ENCODE assay signal across 20 cellular contexts in genomic region chr14:39566795-39567194, GRCh38.
DNase-seq lines count a peak whose midpoint lies in the region; ATAC-seq, FAIRE-seq and TF ChIP-seq lines count a peak whose summit lies in the region.
"Had no signal": no experiment of that assay in that cellular context is flagged by ENCODE, and none has a peak within 500 bp of the region (broad histone marks: within the 10 kb centered on the region; RNA-seq: fewer than 3 reads in every experiment).

No MANE protein-coding gene starts in this region.

- H3K27me3 ChIP-seq in HepG2 (ENCODE audit: control insufficient read depth in 1 of 2, insufficient read depth in 2 of 2, low read length in 2 of 2), result no peaks in the 10 kb centered on the region
- no peaks in the 10 kb centered on the region for H3K27me3 ChIP-seq in right lobe of liver
- H3K27me3 ChIP-seq in suprapubic skin, result no peaks in the 10 kb centered on the region
- H3K27me3 ChIP-seq: BLaER1 treated with 17β-estradiol and CSF1 and Interleukin-3, amounts not matched to agents 10 nM and 100 nM had no signal

- H3K79me2 ChIP-seq in HepG2 (ENCODE audit: insufficient read depth, low read length), result no peaks in the 10 kb centered on the region

- in situ Hi-C loops in HepG2 (cut with HindIII; ENCODE audit: extremely low pct_ligation_motif_present, low pct_unique_long_range_greater_than_20kb), result no loop called here

- DNase-seq in HepG2 (ENCODE audit: low spot score), result no peak
- no peak for DNase-seq in right lobe of liver
- DNase-seq in kidney, result no peak
- no peak for DNase-seq in suprapubic skin (ENCODE audit: low spot score in 2 of 2)
- DNase-seq: AML-193; Caco-2; Calu3; CD4-positive, alpha-beta T cell; CD8-positive, alpha-beta T cell; DMS79 treated with DMSO at 0.1 percent for 48 hours; GF-D8 had no signal

- TF ChIP-seq EP300 in HepG2 (IDR thresholded peaks at IDR 0.05; ENCODE audit: low read depth in 2 of 2, low read length in 2 of 2) (no peak), HepG2 (CRISPR knock-in tag; IDR thresholded peaks at IDR 0.05; ENCODE audit: borderline replicate concordance) (no peak), suprapubic skin (IDR thresholded peaks at IDR 0.05) (no peak)

- no peak for TF ChIP-seq CTCF in HepG2 (CRISPR knock-in tag; IDR thresholded peaks at IDR 0.05)
- TF ChIP-seq CTCF in right lobe of liver (IDR thresholded peaks at IDR 0.05), result no peak
- no peak for TF ChIP-seq CTCF in kidney (IDR thresholded peaks at IDR 0.05; ENCODE audit: borderline replicate concordance, extremely low read depth, insufficient read depth)
- no peak for TF ChIP-seq CTCF in suprapubic skin (IDR thresholded peaks at IDR 0.05)

- FAIRE-seq in HepG2 (lab: Jason Lieb, UNC) (no peak), kidney (lab: Jason Lieb, UNC) (peak; percentile 84)
- FAIRE-seq: A549, D721Med, G401.6, GM12891, GM19239 had no signal

- CTCF ChIA-PET in HepG2 (lab: Yijun Ruan, JAX; ENCODE audit: low intra/inter-chr PET ratio, low total read pairs), result no interaction called here

- 22% methylated on average over 2 of the region's 2 CpGs for WGBS in HepG2 (ENCODE audit: low lambda C conversion rate)
- 58% methylated on average over 2 of the region's 2 CpGs for WGBS in right lobe of liver (ENCODE audit: insufficient coverage, low coverage, low lambda C conversion rate, missing lambda C conversion rate)
- WGBS in suprapubic skin, result 80% methylated on average over 2 of the region's 2 CpGs

- intact Hi-C loops in HepG2 (cut with micrococcal nuclease; ENCODE audit: unreplicated experiment) (no loop called here), right lobe of liver (cut with DNase I) (no loop called here), kidney (cut with DNase I) (no loop called here)

- BruUV-seq in HepG2 (replicated peaks; lab: Mats Ljungman, UMichigan), result no TSS peak

- H3K4me3 ChIP-seq in HepG2 (replicated peaks in 1 of 3; ENCODE audit: insufficient read depth in 1 of 3, low read depth in 2 of 3, low read length in 3 of 3) (no peak overlapping the region), right lobe of liver (no peak overlapping the region), kidney (ENCODE audit: low read length in 2 of 2) (no peak overlapping the region), suprapubic skin (no peak overlapping the region)
- H3K4me3 ChIP-seq: A549; BLaER1 treated with 17β-estradiol and CSF1 and Interleukin-3, amounts not matched to agents 10 nM and 100 nM had no signal

- POLR2A ChIA-PET in HepG2 (lab: Yijun Ruan, JAX), result no interaction called here

- H3K4me1 ChIP-seq in HepG2 (ENCODE audit: insufficient read depth, low read length), result no peaks in the 10 kb centered on the region
- no peaks in the 10 kb centered on the region for H3K4me1 ChIP-seq in right lobe of liver
- no peaks in the 10 kb centered on the region for H3K4me1 ChIP-seq in kidney (ENCODE audit: control insufficient read depth in 1 of 2, insufficient read depth in 1 of 2, low read depth in 1 of 2, low read length in 2 of 2)
- no peaks in the 10 kb centered on the region for H3K4me1 ChIP-seq in suprapubic skin
- H3K4me1 ChIP-seq: A549; BLaER1 treated with 17β-estradiol and CSF1 and Interleukin-3, amounts not matched to agents 10 nM and 100 nM; Caco-2 had no signal

- no peaks in the 10 kb centered on the region for H4K20me1 ChIP-seq in HepG2 (ENCODE audit: insufficient read depth, low read length)
- H4K20me1 ChIP-seq: BLaER1 treated with 17β-estradiol and CSF1 and Interleukin-3, amounts not matched to agents 10 nM and 100 nM had no signal

- TF ChIP-seq POLR2A in HepG2 (IDR thresholded peaks at IDR 0.05; ENCODE audit: insufficient read depth in 1 of 2, low read depth in 2 of 2, low read length in 2 of 2) (no peak), right lobe of liver (IDR thresholded peaks at IDR 0.05) (no peak), suprapubic skin (IDR thresholded peaks at IDR 0.05) (no peak)

- TF ChIP-seq RAD21 in HepG2 (CRISPR knock-in tag; IDR thresholded peaks at IDR 0.05), result no peak

- no peak overlapping the region for H3K4me2 ChIP-seq in HepG2 (ENCODE audit: low read depth, low read length)
- H3K4me2 ChIP-seq: A549; BLaER1 treated with 17β-estradiol and CSF1 and Interleukin-3, amounts not matched to agents 10 nM and 100 nM had no signal

- H3K27ac ChIP-seq in HepG2 (ENCODE audit: extremely low read length, insufficient read depth, low read length) (no peak overlapping the region), right lobe of liver (no peak overlapping the region), kidney (ENCODE audit: low read depth in 2 of 2, low read length in 2 of 2) (no peak overlapping the region), suprapubic skin (no peak overlapping the region)
- H3K27ac ChIP-seq: 22Rv1; A549; BLaER1 treated with 17β-estradiol and CSF1 and Interleukin-3, amounts not matched to agents 10 nM and 100 nM; C4-2B had no signal

- H3K36me3 ChIP-seq in HepG2 (replicated peaks in 1 of 2; ENCODE audit: control insufficient read depth in 1 of 2, insufficient read depth in 2 of 2, low read length in 2 of 2) (no peaks in the 10 kb centered on the region), right lobe of liver (no peaks in the 10 kb centered on the region), kidney (ENCODE audit: control insufficient read depth in 1 of 2, insufficient read depth in 2 of 2, low read length in 2 of 2) (no peaks in the 10 kb centered on the region), suprapubic skin (no peaks in the 10 kb centered on the region)
- H3K36me3 ChIP-seq: BLaER1 treated with 17β-estradiol and CSF1 and Interleukin-3, amounts not matched to agents 10 nM and 100 nM had no signal

- ATAC-seq in HepG2 (no peak), right lobe of liver (no peak), GM21423 (IDR thresholded peaks at IDR 0.05; ENCODE audit: unreplicated experiment) (no peak)
- ATAC-seq: A549; CD8-positive, alpha-beta T cell had no signal

- H3K9me3 ChIP-seq in HepG2 (ENCODE audit: low read length), result no peaks in the 10 kb centered on the region
- no peaks in the 10 kb centered on the region for H3K9me3 ChIP-seq in right lobe of liver
- H3K9me3 ChIP-seq in kidney (ENCODE audit: control insufficient read depth in 1 of 2, low read length in 2 of 2), result no peaks in the 10 kb centered on the region
- H3K9me3 ChIP-seq in suprapubic skin, result peaks cover 3% of the 10 kb centered on the region
- H3K9me3 ChIP-seq: A549; BLaER1 treated with 17β-estradiol and CSF1 and Interleukin-3, amounts not matched to agents 10 nM and 100 nM; Caco-2 had no signal

- no peak overlapping the region for H3K9ac ChIP-seq in HepG2 (ENCODE audit: insufficient read depth, low read depth, low read length)
- no peak overlapping the region for H3K9ac ChIP-seq in kidney (ENCODE audit: low read length in 2 of 2)
- H3K9ac ChIP-seq: BLaER1 treated with 17β-estradiol and CSF1 and Interleukin-3, amounts not matched to agents 10 nM and 100 nM had no signal

- no peak overlapping the region for H2AFZ ChIP-seq in HepG2 (ENCODE audit: low read length)

TF ChIP-seq in HepG2, 621 proteins besides CTCF, POLR2A, EP300 and RAD21:
- TF ChIP-seq E2F2 (CRISPR knock-in tag; IDR thresholded peaks at IDR 0.05; ENCODE audit: borderline replicate concordance) (no peak), GZF1 (CRISPR knock-in tag; IDR thresholded peaks at IDR 0.05) (peak; percentile 91; the same call in 1 of the 2 replicates)
TF ChIP-seq in HepG2: peak in this region for 1.
